1 cellular context compared by ENCODE assay signal in genomic region chr11:67981226-67981625, GRCh38. TPM values are rescaled to one million over a fixed set of nuclear protein-coding genes. Genes with fewer than 3 reads are reported as not detected.
"Had no signal": no experiment of that assay in that cellular context is flagged by ENCODE, and none has a peak within 500 bp of the region (broad histone marks: within the 10 kb centered on the region; RNA-seq: fewer than 3 reads in every experiment).

No MANE protein-coding gene starts in this region.

RNA-seq across cellular contexts. Expression of gene UNC93B1, which starts 22.7 kb away (rescaled TPM):
- total RNA-seq: SJCRH30 had no signal
